ENCODE assay signal across 15 cellular contexts in genomic region chr1:167077128-167077867, GRCh38. TPM values are rescaled to one million over a fixed set of nuclear protein-coding genes. Genes with fewer than 3 reads are reported as not detected.
"Had no signal": no experiment of that assay in that cellular context is flagged by ENCODE, and none has a peak within 500 bp of the region (broad histone marks: within the 10 kb centered on the region; RNA-seq: fewer than 3 reads in every experiment).

No MANE protein-coding gene starts in this region.

- H3K9me3 ChIP-seq: breast epithelium, heart left ventricle, right atrium auricular region, tibial nerve, vagina had no signal

- H3K4me1 Mint-ChIP-seq: stimulated activated memory B cell treated with anti-CD40 and anti-IgM and Interleukin-4, amounts not matched to agents 10 μg/mL and 1 μg/mL and 100 μg/mL, for 72 hours had no signal

- H3K4me3 Mint-ChIP-seq: activated CD4-positive, alpha-beta memory T cell treated with anti-CD3 and anti-CD28 coated beads for 36 hours; activated T-cell treated with anti-CD3 and anti-CD28 coated beads, Interleukin-2, amount 50 U/mL, for 72 hours; stimulated activated memory B cell treated with anti-CD40 and anti-IgM and Interleukin-4, amounts not matched to agents 10 μg/mL and 1 μg/mL and 100 μg/mL, for 72 hours had no signal

- H3K27me3 Mint-ChIP-seq: activated CD4-positive, alpha-beta memory T cell treated with anti-CD3 and anti-CD28 coated beads for 36 hours had no signal

- H3K4me3 ChIP-seq: breast epithelium, heart left ventricle, right atrium auricular region, tibial nerve, vagina had no signal

- ATAC-seq: activated T-cell treated with anti-CD3 and anti-CD28 coated beads, Interleukin-2, amount 50 U/mL, for 72 hours; stimulated activated memory B cell treated with anti-CD40 and anti-IgM and Interleukin-4, amounts not matched to agents 10 μg/mL and 1 μg/mL and 100 μg/mL, for 72 hours had no signal

- H3K27me3 ChIP-seq: heart left ventricle, right atrium auricular region, vagina had no signal

- H3K9me3 Mint-ChIP-seq: activated CD4-positive, alpha-beta memory T cell treated with anti-CD3 and anti-CD28 coated beads for 36 hours; stimulated activated memory B cell treated with anti-CD40 and anti-IgM and Interleukin-4, amounts not matched to agents 10 μg/mL and 1 μg/mL and 100 μg/mL, for 72 hours had no signal

- DNase-seq: activated CD4-positive, alpha-beta memory T cell treated with anti-CD3 and anti-CD28 coated beads for 36 hours; activated CD8-positive, alpha-beta memory T cell treated with anti-CD3 and anti-CD28 coated beads, Interleukin-2, amount 50 U/mL, for 4 hours; activated gamma-delta T cell treated with Interleukin-2 at 50 U/mL for 16 hours; activated T-cell treated with anti-CD3 and anti-CD28 coated beads, Interleukin-2, amount 50 U/mL, for 72 hours; aorta; foreskin melanocyte; heart left ventricle; left ventricle myocardium superior; mesendoderm had no signal

- H3K27ac Mint-ChIP-seq: activated CD4-positive, alpha-beta memory T cell treated with anti-CD3 and anti-CD28 coated beads for 36 hours; activated T-cell treated with anti-CD3 and anti-CD28 coated beads, Interleukin-2, amount 50 U/mL, for 72 hours; stimulated activated memory B cell treated with anti-CD40 and anti-IgM and Interleukin-4, amounts not matched to agents 10 μg/mL and 1 μg/mL and 100 μg/mL, for 72 hours had no signal

- H3K36me3 Mint-ChIP-seq: activated CD4-positive, alpha-beta memory T cell treated with anti-CD3 and anti-CD28 coated beads for 36 hours; stimulated activated memory B cell treated with anti-CD40 and anti-IgM and Interleukin-4, amounts not matched to agents 10 μg/mL and 1 μg/mL and 100 μg/mL, for 72 hours had no signal

- H3K4me1 ChIP-seq: breast epithelium, tibial nerve, vagina had no signal

- H3K27ac ChIP-seq: breast epithelium, tibial nerve, vagina had no signal

- H3K36me3 ChIP-seq: breast epithelium, heart left ventricle, right atrium auricular region, tibial nerve, vagina had no signal

RNA-seq across cellular contexts. Expression of gene GPA33, which starts 12.9 kb away (rescaled TPM):
- total RNA-seq: aorta, endothelial cell of umbilical vein, tibial nerve had no signal
- polyA plus RNA-seq: endothelial cell of umbilical vein had no signal

RNA-seq across cellular contexts. Expression of gene STYXL2, which starts 16.6 kb away (rescaled TPM):
- total RNA-seq: activated CD4-positive, alpha-beta memory T cell treated with anti-CD3 and anti-CD28 coated beads for 36 hours; endothelial cell of umbilical vein; vagina had no signal
- polyA plus RNA-seq: endothelial cell of umbilical vein had no signal
